ENCODE assay signal across 7 cellular contexts in genomic region chr9:38362912-38363588, GRCh38. TPM values are rescaled to one million over a fixed set of nuclear protein-coding genes. Genes with fewer than 3 reads are reported as not detected.
A peak's percentile ranks its signal among the peaks of the same experiment; 100 is the strongest.
DNase-seq lines count a peak whose midpoint lies in the region; ATAC-seq, FAIRE-seq and TF ChIP-seq lines count a peak whose summit lies in the region.

No MANE protein-coding gene starts in this region.

- BruUV-seq in endothelial cell of umbilical vein (replicated peaks; lab: Mats Ljungman, UMichigan), result no TSS peak

- H3K4me2 ChIP-seq in endothelial cell of umbilical vein (ENCODE audit: insufficient read depth, low read length), result no peak overlapping the region

- peaks cover 4% of the 10 kb centered on the region for H3K4me1 Mint-ChIP-seq in T-helper 1 cell treated with Interleukin-12 subunit alpha and Interleukin-12 subunit beta and Interleukin-4 antibody, amounts not matched to agents 30 μg/mL and 1 μg/mL, for 36 hours (ENCODE audit: low read depth)

- POLR2A ChIA-PET in endothelial cell of umbilical vein (lab: Charles Lee), result no interaction called here

- no peaks in the 10 kb centered on the region for H3K27me3 Mint-ChIP-seq in T-helper 1 cell treated with Interleukin-12 subunit alpha and Interleukin-12 subunit beta and Interleukin-4 antibody, amounts not matched to agents 30 μg/mL and 1 μg/mL, for 36 hours (ENCODE audit: low read depth)

- no peak overlapping the region for H2AFZ ChIP-seq in endothelial cell of umbilical vein (ENCODE audit: low read depth, low read length)

- H3K36me3 ChIP-seq in endothelial cell of umbilical vein (ENCODE audit: control insufficient read depth in 2 of 2, extremely low read depth in 1 of 2, insufficient read depth in 2 of 2, low read length in 2 of 2) (no peaks in the 10 kb centered on the region), mucosa of descending colon (ENCODE audit: low read depth) (no peaks in the 10 kb centered on the region)

- peak overlapping the region; percentile 8 for H3K27ac Mint-ChIP-seq in T-helper 1 cell treated with Interleukin-12 subunit alpha and Interleukin-12 subunit beta and Interleukin-4 antibody, amounts not matched to agents 30 μg/mL and 1 μg/mL, for 36 hours

- TF ChIP-seq POLR2A in H54 (IDR thresholded peaks at IDR 0.05; ENCODE audit: low read depth, low read length), result no peak
- TF ChIP-seq POLR2A in endothelial cell of umbilical vein (IDR thresholded peaks at IDR 0.05; ENCODE audit: low read depth, low read length), result no peak

- peak overlapping the region; percentile 57 for H3K4me3 Mint-ChIP-seq in T-helper 1 cell treated with Interleukin-12 subunit alpha and Interleukin-12 subunit beta and Interleukin-4 antibody, amounts not matched to agents 30 μg/mL and 1 μg/mL, for 36 hours

- FAIRE-seq in H54 (lab: Jason Lieb, UNC) (peak; percentile 55), endothelial cell of umbilical vein (lab: Jason Lieb, UNC) (peak; percentile 90)

- no peaks in the 10 kb centered on the region for H3K9me1 ChIP-seq in endothelial cell of umbilical vein (replicated peaks; ENCODE audit: control insufficient read depth, extremely low read depth, insufficient read depth, low read length)

- peaks cover 2 to 3% of the 10 kb centered on the region in 2 experiments for H3K27me3 ChIP-seq in endothelial cell of umbilical vein (ENCODE audit: control insufficient read depth in 2 of 2, insufficient read depth in 2 of 2, low read length in 2 of 2)

- H3K9me3 Mint-ChIP-seq in T-helper 1 cell treated with Interleukin-12 subunit alpha and Interleukin-12 subunit beta and Interleukin-4 antibody, amounts not matched to agents 30 μg/mL and 1 μg/mL, for 36 hours, result no peaks in the 10 kb centered on the region

- CTCF ChIA-PET in endothelial cell of umbilical vein (lab: Charles Lee), result interaction anchor here (0.8 to 2.0 kb wide), 4 partner anchors 449 to 617 kb away, joined by 3 to 16 read pairs (median 3); no protein-coding TSS in a partner anchor

- H3K36me3 Mint-ChIP-seq in T-helper 1 cell treated with Interleukin-12 subunit alpha and Interleukin-12 subunit beta and Interleukin-4 antibody, amounts not matched to agents 30 μg/mL and 1 μg/mL, for 36 hours (ENCODE audit: low read depth), result no peaks in the 10 kb centered on the region

- H3K4me1 ChIP-seq in endothelial cell of umbilical vein (ENCODE audit: control insufficient read depth, extremely low read depth, insufficient read depth, low read length) (no peaks in the 10 kb centered on the region), mucosa of descending colon (ENCODE audit: low read depth) (no peaks in the 10 kb centered on the region)

- no peaks in the 10 kb centered on the region for H4K20me1 ChIP-seq in endothelial cell of umbilical vein (replicated peaks; ENCODE audit: control insufficient read depth, extremely low read depth, insufficient read depth, low read length)

- TF ChIP-seq CTCF in endothelial cell of umbilical vein (IDR thresholded peaks at IDR 0.05; ENCODE audit: extremely low read depth in 1 of 2, insufficient read depth in 1 of 2, low read depth in 1 of 2, low read length in 2 of 2) (peak; percentile 47 to 55), mucosa of descending colon (IDR thresholded peaks at IDR 0.05) (no peak)

- H3K27ac ChIP-seq in endothelial cell of umbilical vein (ENCODE audit: insufficient read depth, low read depth, low read length), result no peak overlapping the region

- dilution Hi-C loops in endothelial cell of umbilical vein (cut with MboI; ENCODE audit: extremely low pct_ligation_motif_present, low sequenced_read_pairs), result no loop called here

- intact Hi-C loops in endothelial cell of umbilical vein (cut with micrococcal nuclease) (loop anchor here (1.0 to 10.0 kb wide), 6 partner anchors 198 to 878 kb away; partner anchors contain the start of genes POLR1E and SLC25A51), mucosa of descending colon (cut with DNase I, micrococcal nuclease) (loop anchor here in 1 of 2 donors (5.0 kb wide), 1 partner anchor 451 kb away; no protein-coding TSS in a partner anchor)

- ATAC-seq in mucosa of descending colon (peak; percentile 81), HG03520 (IDR thresholded peaks at IDR 0.05; ENCODE audit: unreplicated experiment) (no peak)

- H3K9me3 ChIP-seq in endothelial cell of umbilical vein (replicated peaks; ENCODE audit: control insufficient read depth, insufficient read depth, low read length) (no peaks in the 10 kb centered on the region), mucosa of descending colon (no peaks in the 10 kb centered on the region)

- H3K79me2 ChIP-seq in endothelial cell of umbilical vein (ENCODE audit: control insufficient read depth, insufficient read depth, low read length), result no peaks in the 10 kb centered on the region

- DNase-seq in GDM1 (lab: John Stamatoyannopoulos, UW) (peak; percentile 10), H54 (ENCODE audit: insufficient read length, low spot score) (peak; percentile 38), NCI-H146 treated with DMSO at 0.1 percent for 48 hours (lab: John Stamatoyannopoulos, UW; ENCODE audit: unreplicated experiment) (peak; percentile 68), endothelial cell of umbilical vein (ENCODE audit: low read depth, low spot score) (peak; percentile 66), mucosa of descending colon (peak in 1 of 3 donors; percentile 37)

- H3K9ac ChIP-seq in endothelial cell of umbilical vein (replicated peaks; ENCODE audit: extremely low read depth, insufficient read depth, low read length), result no peak overlapping the region

- no peak overlapping the region for H3K4me3 ChIP-seq in endothelial cell of umbilical vein (replicated peaks in 1 of 3; ENCODE audit: insufficient read depth in 1 of 3, low read depth in 1 of 3, low read length in 3 of 3)
- no peak overlapping the region for H3K4me3 ChIP-seq in mucosa of descending colon

TF ChIP-seq in endothelial cell of umbilical vein, 7 proteins besides CTCF, POLR2A, EP300 and RAD21:
- TF ChIP-seq MAX (IDR thresholded peaks at IDR 0.05; ENCODE audit: insufficient read depth, insufficient read length) (peak; percentile 26), FOS (IDR thresholded peaks at IDR 0.05; ENCODE audit: borderline replicate concordance, insufficient read depth, low read length) (no peak)

RNA-seq across cellular contexts. Expression of gene ALDH1B1, which starts 29.5 kb away (rescaled TPM):
- total RNA-seq in endothelial cell of umbilical vein, result 20.5 and 21.7 TPM in 2 replicates
- polyA plus RNA-seq in endothelial cell of umbilical vein, result 10.2 and 11.5 TPM in 2 replicates
- 13.5 and 13.7 TPM in 2 replicates for polyA plus RNA-seq in endothelial cell of umbilical vein (2011; cell fraction: cytosol; rRNA removed)
- polyA plus RNA-seq in endothelial cell of umbilical vein (2011; cell fraction: nucleus; rRNA removed), result 6.9 and 8.2 TPM in 2 replicates
- 23.5 and 26.2 TPM in 2 replicates for polyA plus RNA-seq in endothelial cell of umbilical vein (2012)
- 22.4 and 22.9 TPM in 2 replicates for polyA minus RNA-seq in endothelial cell of umbilical vein
- 28.0 TPM for polyA minus RNA-seq in endothelial cell of umbilical vein (2011; cell fraction: cytosol; rRNA and poly(A)+ RNA removed)
- 4.1 and 4.8 TPM in 2 replicates for polyA minus RNA-seq in endothelial cell of umbilical vein (2011; cell fraction: nucleus; rRNA and poly(A)+ RNA removed)
- 10 to 100 TPM; 39.5 to 58.1 (median 52.5) TPM for total RNA-seq in mucosa of descending colon
